In the genomic region with DNA sequence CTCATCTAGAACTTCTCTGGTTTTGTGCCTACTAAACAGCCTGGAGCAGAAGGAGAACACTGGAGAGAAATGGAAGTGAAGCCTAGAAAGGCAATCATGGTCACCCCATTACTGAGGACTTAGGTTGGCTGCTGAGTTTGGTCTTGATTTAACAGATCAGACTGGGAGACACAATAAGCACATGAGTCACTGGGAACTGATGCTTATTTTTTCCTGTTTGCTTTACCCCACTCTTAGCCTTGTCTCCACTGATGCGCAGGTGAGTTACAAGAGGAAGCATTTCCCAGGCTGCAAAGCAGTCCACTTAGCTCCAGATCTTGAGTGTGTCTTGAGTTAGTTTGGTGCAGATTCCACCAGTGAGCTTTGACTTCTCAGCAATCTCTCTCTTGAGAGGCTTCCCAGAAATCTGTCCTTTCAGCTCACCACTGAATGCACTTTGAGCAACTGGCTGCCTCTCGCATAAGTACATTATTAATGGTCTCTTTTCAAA, we compare ENCODE assay signal across 22 cellular contexts.
"Had no signal": no experiment of that assay in that cellular context is flagged by ENCODE, and none has a peak within 500 bp of the region (broad histone marks: within the 10 kb centered on the region; RNA-seq: fewer than 3 reads in every experiment).

No MANE protein-coding gene starts in this region.

- H3K4me3 Mint-ChIP-seq: activated B cell treated with CpG ODN at 0.5 μM for 24 hours; activated CD4-positive, alpha-beta T cell treated with anti-CD3 and anti-CD28 coated beads, Interleukin-2, amount 10 ng/mL, durations not matched to agents 24 days and 14 days; activated CD8-positive, alpha-beta T cell treated with anti-CD3 and anti-CD28 coated beads, Interleukin-2, amount 10 ng/mL, durations not matched to agents 7 days and 5 days; activated naive CD8-positive, alpha-beta T cell treated with anti-CD3 and anti-CD28 coated beads, Interleukin-2, amount 10 ng/mL, durations not matched to agents 7 days and 5 days; activated T-cell treated with anti-CD3 and anti-CD28 coated beads, Interleukin-2, amount 50 U/mL, for 24 hours; immature natural killer cell; naive thymus-derived CD8-positive, alpha-beta T cell; stimulated activated memory B cell treated with anti-CD40 and anti-IgM and Interleukin-4, amounts not matched to agents 10 μg/mL and 1 μg/mL and 100 μg/mL, for 72 hours; T-cell had no signal

- H3K4me1 Mint-ChIP-seq: activated B cell treated with CpG ODN at 0.5 μM for 24 hours; activated CD4-positive, alpha-beta T cell treated with anti-CD3 and anti-CD28 coated beads, Interleukin-2, amount 10 ng/mL, durations not matched to agents 24 days and 14 days; activated naive CD8-positive, alpha-beta T cell treated with anti-CD3 and anti-CD28 coated beads, Interleukin-2, amount 10 ng/mL, durations not matched to agents 7 days and 5 days; immature natural killer cell; naive thymus-derived CD8-positive, alpha-beta T cell; stimulated activated memory B cell treated with anti-CD40 and anti-IgM and Interleukin-4, amounts not matched to agents 10 μg/mL and 1 μg/mL and 100 μg/mL, for 72 hours; T-cell had no signal

- H3K4me1 ChIP-seq: heart right ventricle, testis, upper lobe of left lung had no signal

- H3K27me3 Mint-ChIP-seq: activated B cell treated with CpG ODN at 0.5 μM for 24 hours; activated CD4-positive, alpha-beta T cell treated with anti-CD3 and anti-CD28 coated beads, Interleukin-2, amount 10 ng/mL, durations not matched to agents 24 days and 14 days; activated naive CD8-positive, alpha-beta T cell treated with anti-CD3 and anti-CD28 coated beads, Interleukin-2, amount 10 ng/mL, durations not matched to agents 7 days and 5 days; activated T-cell treated with anti-CD3 and anti-CD28 coated beads, Interleukin-2, amount 50 U/mL, for 24 hours; T-cell had no signal

- FAIRE-seq: endometrium had no signal

- H3K9me3 ChIP-seq: esophagus muscularis mucosa, heart right ventricle, ovary, testis, upper lobe of left lung had no signal

- DNase-seq: activated B cell treated with CpG ODN at 0.5 μM for 24 hours; activated CD4-positive, alpha-beta T cell treated with anti-CD3 and anti-CD28 coated beads, Interleukin-2, amount 10 ng/mL, durations not matched to agents 24 days and 14 days; activated CD8-positive, alpha-beta T cell treated with anti-CD3 and anti-CD28 coated beads, Interleukin-2, amount 10 ng/mL, durations not matched to agents 7 days and 5 days; activated naive CD4-positive, alpha-beta T cell treated with Interleukin-2 at 50 U/mL for 16 hours; activated naive CD8-positive, alpha-beta T cell treated with anti-CD3 and anti-CD28 coated beads, Interleukin-2, amount 10 ng/mL, durations not matched to agents 7 days and 5 days; activated T-cell treated with anti-CD3 and anti-CD28 coated beads, Interleukin-2, amount 50 U/mL, for 24 hours; amygdala; brain microvascular endothelial cell; heart right ventricle; immature natural killer cell; mesendoderm; naive thymus-derived CD8-positive, alpha-beta T cell; ovary; stimulated activated CD4-positive, alpha-beta T cell treated with anti-CD3 and anti-CD28 coated beads, Interleukin-4, amount 100 ng/mL, for 24 hours; T-cell; testis; upper lobe of left lung had no signal

- H3K36me3 ChIP-seq: brain microvascular endothelial cell, esophagus muscularis mucosa, heart right ventricle, ovary, upper lobe of left lung had no signal

- H3K4me3 ChIP-seq: coronary artery, esophagus muscularis mucosa, heart right ventricle, ovary, testis, upper lobe of left lung had no signal

- H3K9me3 Mint-ChIP-seq: activated B cell treated with CpG ODN at 0.5 μM for 24 hours; activated CD4-positive, alpha-beta T cell treated with anti-CD3 and anti-CD28 coated beads, Interleukin-2, amount 10 ng/mL, durations not matched to agents 24 days and 14 days; activated naive CD8-positive, alpha-beta T cell treated with anti-CD3 and anti-CD28 coated beads, Interleukin-2, amount 10 ng/mL, durations not matched to agents 7 days and 5 days; activated T-cell treated with anti-CD3 and anti-CD28 coated beads, Interleukin-2, amount 50 U/mL, for 24 hours; stimulated activated memory B cell treated with anti-CD40 and anti-IgM and Interleukin-4, amounts not matched to agents 10 μg/mL and 1 μg/mL and 100 μg/mL, for 72 hours had no signal

- H3K27ac Mint-ChIP-seq: activated B cell treated with CpG ODN at 0.5 μM for 24 hours; activated CD4-positive, alpha-beta T cell treated with anti-CD3 and anti-CD28 coated beads, Interleukin-2, amount 10 ng/mL, durations not matched to agents 24 days and 14 days; activated CD8-positive, alpha-beta T cell treated with anti-CD3 and anti-CD28 coated beads, Interleukin-2, amount 10 ng/mL, durations not matched to agents 7 days and 5 days; activated naive CD8-positive, alpha-beta T cell treated with anti-CD3 and anti-CD28 coated beads, Interleukin-2, amount 10 ng/mL, durations not matched to agents 7 days and 5 days; activated T-cell treated with anti-CD3 and anti-CD28 coated beads, Interleukin-2, amount 50 U/mL, for 24 hours; activated T-helper 2 cell treated with anti-CD3 and anti-CD28 coated beads, Interferon-gamma antibody, Interleukin-2, Interleukin-4, amounts not matched to agents 10 μg/mL and 5 μg/mL and 100 μg/mL, durations not matched to agents 14 hours and 24 hours and 36 hours; immature natural killer cell; naive thymus-derived CD8-positive, alpha-beta T cell; stimulated activated memory B cell treated with anti-CD40 and anti-IgM and Interleukin-4, amounts not matched to agents 10 μg/mL and 1 μg/mL and 100 μg/mL, for 72 hours; T-cell had no signal

- H3K36me3 Mint-ChIP-seq: activated naive CD8-positive, alpha-beta T cell treated with anti-CD3 and anti-CD28 coated beads, Interleukin-2, amount 10 ng/mL, durations not matched to agents 7 days and 5 days; naive thymus-derived CD8-positive, alpha-beta T cell; stimulated activated memory B cell treated with anti-CD40 and anti-IgM and Interleukin-4, amounts not matched to agents 10 μg/mL and 1 μg/mL and 100 μg/mL, for 72 hours; T-cell had no signal

- H3K27me3 ChIP-seq: brain microvascular endothelial cell, esophagus muscularis mucosa, ovary, testis, upper lobe of left lung had no signal

- H3K27ac ChIP-seq: brain microvascular endothelial cell, coronary artery, esophagus muscularis mucosa, heart right ventricle, ovary, testis, upper lobe of left lung had no signal
